8 cellular contexts compared by ENCODE assay signal in genomic region chr4:39354178-39354503, GRCh38. TPM values are rescaled to one million over a fixed set of nuclear protein-coding genes. Genes with fewer than 3 reads are reported as not detected.
DNase-seq lines count a peak whose midpoint lies in the region; ATAC-seq, FAIRE-seq and TF ChIP-seq lines count a peak whose summit lies in the region.

No MANE protein-coding gene starts in this region.

- H3K9ac ChIP-seq in mucosa of stomach (ENCODE audit: low read length): peak overlapping the region; percentile 70

- H3K4me3 ChIP-seq in cardiac muscle cell (no peak overlapping the region), bronchial epithelial cell (ENCODE audit: low read depth, low read length) (peak overlapping the region; percentile 4), mucosa of stomach (ENCODE audit: low read length) (peak overlapping the region; percentile 0)

- TF ChIP-seq CTCF in cardiac muscle cell (IDR thresholded peaks at IDR 0.05; ENCODE audit: low read depth, low read length) (no peak), bronchial epithelial cell (IDR thresholded peaks at IDR 0.05; ENCODE audit: insufficient read depth, low read length, severe bottlenecking) (no peak)

- H3K4me1 ChIP-seq in cardiac muscle cell (ENCODE audit: low read depth) (no peaks in the 10 kb centered on the region), mucosa of stomach (ENCODE audit: control insufficient read depth, insufficient read depth, low read length) (peaks cover 13% of the 10 kb centered on the region)

- H3K27ac ChIP-seq in cardiac muscle cell: peak overlapping the region; percentile 14

- ATAC-seq in Right ventricle myocardium inferior: no peak
- no peak for ATAC-seq in HG02642 (IDR thresholded peaks at IDR 0.05; ENCODE audit: poor library complexity, unreplicated experiment)

- H3K36me3 ChIP-seq in cardiac muscle cell (peaks cover 5% of the 10 kb centered on the region), bronchial epithelial cell (ENCODE audit: control insufficient read depth, insufficient read depth, low read length) (no peaks in the 10 kb centered on the region), mucosa of stomach (ENCODE audit: control insufficient read depth, insufficient read depth, low read length) (no peaks in the 10 kb centered on the region)

- H3K27me3 ChIP-seq in cardiac muscle cell (no peaks in the 10 kb centered on the region), bronchial epithelial cell (ENCODE audit: control insufficient read depth, insufficient read depth, low read length) (no peaks in the 10 kb centered on the region), mucosa of stomach (ENCODE audit: control insufficient read depth, insufficient read depth, low read length) (no peaks in the 10 kb centered on the region)

- H3K9me3 ChIP-seq in cardiac muscle cell (ENCODE audit: low read depth) (no peaks in the 10 kb centered on the region), mucosa of stomach (ENCODE audit: control insufficient read depth, low read length) (no peaks in the 10 kb centered on the region)

- no peak for FAIRE-seq in bronchial epithelial cell (lab: Jason Lieb, UNC)

- DNase-seq in cardiac muscle cell (ENCODE audit: low read depth in 1 of 2, low spot score in 1 of 2) (no peak), Right ventricle myocardium inferior (ENCODE audit: missing footprints) (no peak), bronchial epithelial cell (ENCODE audit: low read depth) (no peak), AML-193 (lab: John Stamatoyannopoulos, UW) (no peak), HuH-7 (ENCODE audit: low spot score) (no peak), NOMO-1 treated with dmso at 0.1 percent for 144 hours (lab: John Stamatoyannopoulos, UW; ENCODE audit: unreplicated experiment) (no peak)

- intact Hi-C loops in Right ventricle myocardium inferior (cut with DNase I): no loop called here

RNA-seq across cellular contexts. Expression of gene RFC1, which starts 12.0 kb away (rescaled TPM):
- total RNA-seq in cardiac muscle cell (24.7 and 29.5 TPM in 2 replicates), Right ventricle myocardium inferior (23.9 TPM), bronchial epithelial cell (48.2 and 112 TPM in 2 replicates)
- 21.5 and 24.2 TPM in 2 replicates for polyA plus RNA-seq in cardiac muscle cell

RNA-seq across cellular contexts. Expression of gene KLB, which starts 52.6 kb away (rescaled TPM):
- total RNA-seq in cardiac muscle cell: not detected in 2 replicates
- polyA plus RNA-seq in cardiac muscle cell: 0.12 TPM in 1 of 2 replicates, not detected in the other
- total RNA-seq in Right ventricle myocardium inferior: 0.30 TPM
- under 0.01 TPM in 2 replicates for total RNA-seq in bronchial epithelial cell
